In the genomic region with DNA sequence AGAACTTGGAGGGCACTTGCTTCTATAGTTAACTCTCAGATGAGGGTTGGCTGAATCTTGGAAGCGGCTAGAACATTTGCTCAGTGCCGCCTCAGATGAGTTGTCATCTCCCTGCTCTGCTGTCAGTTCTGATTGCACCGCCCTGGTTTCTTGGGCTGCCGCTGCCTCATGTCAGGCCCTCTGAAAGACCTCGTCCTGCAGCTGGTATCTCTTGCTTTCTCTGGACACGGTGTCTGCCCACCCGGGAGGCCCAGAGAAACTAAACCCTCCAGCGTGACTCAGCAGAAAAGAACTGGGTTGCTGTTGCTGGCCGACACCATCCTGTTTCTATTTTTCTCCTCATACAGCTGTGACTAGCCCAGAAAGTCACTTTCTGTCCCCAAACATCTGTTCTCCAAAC, we compare ENCODE assay signal across 17 cellular contexts.
DNase-seq lines count a peak whose midpoint lies in the region; ATAC-seq and TF ChIP-seq lines count a peak whose summit lies in the region.
"Had no signal": no experiment of that assay in that cellular context is flagged by ENCODE, and none has a peak within 500 bp of the region (broad histone marks: within the 10 kb centered on the region; RNA-seq: fewer than 3 reads in every experiment).

No MANE protein-coding gene starts in this region.

- H3K27me3 ChIP-seq in osteoblast (ENCODE audit: insufficient read depth, low read length), result no peaks in the 10 kb centered on the region
- H3K27me3 ChIP-seq: body of pancreas had no signal

- peak overlapping the region; percentile 11 for H2AFZ ChIP-seq in osteoblast (ENCODE audit: low read length)

- no peak overlapping the region for H3K4me2 ChIP-seq in osteoblast (ENCODE audit: insufficient read depth, low read length)

- ATAC-seq in GM21576 (IDR thresholded peaks at IDR 0.05; ENCODE audit: unreplicated experiment), result no peak
- ATAC-seq: body of pancreas, mucosa of descending colon had no signal

- H3K79me2 ChIP-seq in osteoblast (ENCODE audit: insufficient read depth, low read length), result no peaks in the 10 kb centered on the region

- H3K4me1 ChIP-seq in osteoblast (ENCODE audit: insufficient read depth, low read length), result peaks cover 15% of the 10 kb centered on the region

- no peak overlapping the region for H3K27ac ChIP-seq in osteoblast (ENCODE audit: low read depth, low read length)
- H3K27ac ChIP-seq: body of pancreas had no signal

- H3K4me3 ChIP-seq in osteoblast (ENCODE audit: insufficient read depth, low read length), result no peak overlapping the region
- H3K4me3 ChIP-seq: body of pancreas, mucosa of descending colon had no signal

- in situ Hi-C loops in KBM-7 (cut with MboI; ENCODE audit: low pct_unique_long_range_greater_than_20kb, low sequenced_read_pairs), result no loop called here

- TF ChIP-seq CTCF in osteoblast (IDR thresholded peaks at IDR 0.05; ENCODE audit: extremely low read depth, low read depth, low read length), result no peak

- no peaks in the 10 kb centered on the region for H3K36me3 ChIP-seq in osteoblast (ENCODE audit: insufficient read depth, low read length)

- DNase-seq in GDM1 (lab: John Stamatoyannopoulos, UW) (peak; percentile 42), KBM-7 (peak; percentile 67), brain pericyte (ENCODE audit: low read depth, low spot score) (peak; percentile 20), osteoblast (ENCODE audit: insufficient read length, low spot score, missing footprints) (no peak), DMS 273 (lab: John Stamatoyannopoulos, UW; ENCODE audit: unreplicated experiment) (no peak), H4 (ENCODE audit: low spot score) (no peak), NOMO-1 (lab: John Stamatoyannopoulos, UW; ENCODE audit: unreplicated experiment in 2 of 2) (no peak)
- DNase-seq: activated CD4-positive, alpha-beta T cell treated with anti-CD3 and anti-CD28 coated beads, Interleukin-2, amount 50 U/mL, for 1 hour; body of pancreas; C1 segment of cervical spinal cord; DMS53; kidney; mucosa of descending colon; NCI-H2107; NCI-H748 treated with DMSO at 0.1 percent for 48 hours; substantia nigra had no signal

- no peaks in the 10 kb centered on the region for H3K9me3 ChIP-seq in osteoblast (ENCODE audit: low read depth, low read length)

- no peaks in the 10 kb centered on the region for H4K20me1 ChIP-seq in osteoblast (ENCODE audit: insufficient read depth, low read length)

Comparison
In these comparisons a context has a peak if more than half of its experiments do, and no peak if none do; other contexts are left out.
1. DNase-seq: peak in GDM1 (single experiment), KBM-7 (single experiment) and brain pericyte (single experiment); none in osteoblast (single experiment), DMS 273 (single experiment), H4 (single experiment) and NOMO-1 (0 of 2).